Comparison of ENCODE assay signal across 9 cellular contexts in the genomic region with DNA sequence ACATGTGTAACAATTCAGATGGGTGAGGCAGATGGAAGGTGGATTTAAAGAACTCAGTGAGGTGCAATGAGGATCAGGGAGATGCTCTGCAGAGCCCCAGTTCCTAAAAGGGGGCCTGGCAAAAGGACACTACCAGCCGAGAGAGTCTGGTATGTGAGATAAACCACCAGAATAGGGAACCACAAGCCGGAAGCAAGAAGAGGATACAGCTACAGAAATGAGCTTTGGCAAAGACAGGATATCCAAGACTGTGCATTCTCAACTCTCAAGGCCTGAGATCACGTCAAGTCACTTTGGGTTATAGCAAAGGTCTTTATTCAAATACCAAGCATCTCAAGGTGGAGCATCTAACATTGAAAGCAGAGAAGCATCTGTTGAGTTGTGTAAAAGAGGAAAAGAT.
DNase-seq lines count a peak whose midpoint lies in the region; ATAC-seq and TF ChIP-seq lines count a peak whose summit lies in the region.
"Had no signal": no experiment of that assay in that cellular context is flagged by ENCODE, and none has a peak within 500 bp of the region (broad histone marks: within the 10 kb centered on the region; RNA-seq: fewer than 3 reads in every experiment).

No MANE protein-coding gene starts in this region.

- TF ChIP-seq CTCF in breast epithelium (IDR thresholded peaks at IDR 0.05): no peak
- TF ChIP-seq CTCF in colonic mucosa (IDR thresholded peaks at IDR 0.05): no peak

- H3K36me3 ChIP-seq in naive thymus-derived CD4-positive, alpha-beta T cell (ENCODE audit: control insufficient read depth in 2 of 3, insufficient read depth in 3 of 3, low read length in 3 of 3): no peaks in the 10 kb centered on the region
- H3K36me3 ChIP-seq in breast epithelium (no peaks in the 10 kb centered on the region), colonic mucosa (no peaks in the 10 kb centered on the region)
- H3K36me3 ChIP-seq: neural progenitor cell had no signal

- DNase-seq in Kasumi-1 (lab: John Stamatoyannopoulos, UW) (peak; percentile 97 to 99), NCI-H226 (no peak), breast epithelium (ENCODE audit: low spot score in 2 of 2) (no peak), glomerular visceral epithelial cell (ENCODE audit: extremely low spot score) (no peak), colonic mucosa (no peak)
- DNase-seq in naive thymus-derived CD4-positive, alpha-beta T cell: peak in 3 of 9 donors; percentile 9 to 25 (median 10)

- no peaks in the 10 kb centered on the region for H3K27me3 ChIP-seq in naive thymus-derived CD4-positive, alpha-beta T cell (ENCODE audit: control insufficient read depth in 2 of 2, insufficient read depth in 2 of 2, low read length in 2 of 2)
- no peaks in the 10 kb centered on the region for H3K27me3 ChIP-seq in breast epithelium
- H3K27me3 ChIP-seq in colonic mucosa: no peaks in the 10 kb centered on the region
- H3K27me3 ChIP-seq: neural progenitor cell had no signal

- no peak overlapping the region for H3K27ac ChIP-seq in naive thymus-derived CD4-positive, alpha-beta T cell (ENCODE audit: low read depth, low read length)
- H3K27ac ChIP-seq in breast epithelium (no peak overlapping the region), colonic mucosa (no peak overlapping the region)
- H3K27ac ChIP-seq: neural progenitor cell had no signal

- peaks cover 0 to 9% (median 0%) of the 10 kb centered on the region in 11 donors for H3K9me3 Mint-ChIP-seq in naive thymus-derived CD4-positive, alpha-beta T cell
- H3K9me3 Mint-ChIP-seq: neural progenitor cell had no signal

- peaks cover 29 to 82% (median 69%) of the 10 kb centered on the region in 7 donors for H3K4me1 Mint-ChIP-seq in naive thymus-derived CD4-positive, alpha-beta T cell
- H3K4me1 Mint-ChIP-seq: neural progenitor cell had no signal

- H3K9me3 ChIP-seq in naive thymus-derived CD4-positive, alpha-beta T cell (ENCODE audit: control insufficient read depth in 2 of 3, low read length in 3 of 3): no peaks in the 10 kb centered on the region
- H3K9me3 ChIP-seq in breast epithelium (no peaks in the 10 kb centered on the region), colonic mucosa (no peaks in the 10 kb centered on the region)

- POLR2A ChIA-PET in naive thymus-derived CD4-positive, alpha-beta T cell (lab: Charles Lee): interaction anchor here (0.6 kb wide), 1 partner anchor 16 kb away, joined by 4 read pairs; no protein-coding TSS in a partner anchor

- peaks cover 3 to 6% of the 10 kb centered on the region in 2 donors for H3K4me1 ChIP-seq in naive thymus-derived CD4-positive, alpha-beta T cell (ENCODE audit: control insufficient read depth in 2 of 2, insufficient read depth in 2 of 2, low read length in 2 of 2)
- H3K4me1 ChIP-seq in breast epithelium (no peaks in the 10 kb centered on the region), colonic mucosa (no peaks in the 10 kb centered on the region)
- H3K4me1 ChIP-seq: neural progenitor cell had no signal

- no peaks in the 10 kb centered on the region for H3K27me3 Mint-ChIP-seq in naive thymus-derived CD4-positive, alpha-beta T cell

- intact Hi-C loops in naive thymus-derived CD4-positive, alpha-beta T cell (cut with micrococcal nuclease): loop anchor here in 1 of 2 donors (1.0 kb wide), 1 partner anchor 8 kb away; no protein-coding TSS in a partner anchor
- intact Hi-C loops in breast epithelium (cut with DNase I; ENCODE audit: low total_unique reads) (no loop called here), colonic mucosa (cut with DNase I) (no loop called here)

- no peak overlapping the region for H3K4me3 ChIP-seq in naive thymus-derived CD4-positive, alpha-beta T cell (ENCODE audit: low read length)
- H3K4me3 ChIP-seq in breast epithelium: no peak overlapping the region
- no peak overlapping the region for H3K4me3 ChIP-seq in colonic mucosa
- H3K4me3 ChIP-seq: neural progenitor cell had no signal

- TF ChIP-seq POLR2A in breast epithelium (IDR thresholded peaks at IDR 0.05): no peak

- peak overlapping the region in 1 of 10 donors; percentile 1 for H3K4me3 Mint-ChIP-seq in naive thymus-derived CD4-positive, alpha-beta T cell
- H3K4me3 Mint-ChIP-seq: neural progenitor cell had no signal

- H3K36me3 Mint-ChIP-seq in naive thymus-derived CD4-positive, alpha-beta T cell: peaks cover 0 to 27% (median 12%) of the 10 kb centered on the region in 5 donors
- H3K36me3 Mint-ChIP-seq: neural progenitor cell had no signal

- CTCF ChIA-PET in naive thymus-derived CD4-positive, alpha-beta T cell (lab: Charles Lee): no interaction called here

- ATAC-seq in GM19043 (IDR thresholded peaks at IDR 0.05; ENCODE audit: low read depth, unreplicated experiment) (peak; percentile 97), HG02678 (IDR thresholded peaks at IDR 0.05; ENCODE audit: unreplicated experiment) (peak; percentile 92)
- peak; percentile 75 for ATAC-seq in naive thymus-derived CD4-positive, alpha-beta T cell

- peak overlapping the region in 5 of 9 donors; percentile 4 to 80 (median 29) for H3K27ac Mint-ChIP-seq in naive thymus-derived CD4-positive, alpha-beta T cell
- H3K27ac Mint-ChIP-seq: neural progenitor cell had no signal

- no peak overlapping the region for H3K9ac ChIP-seq in colonic mucosa (ENCODE audit: low read depth in 2 of 2, low read length in 2 of 2)
- H3K9ac ChIP-seq: neural progenitor cell had no signal

Comparison
In these comparisons a context has a peak if more than half of its experiments do, and no peak if none do; other contexts are left out.
1. DNase-seq: peak in Kasumi-1 (2 of 2); none in NCI-H226 (single experiment), breast epithelium (0 of 2), glomerular visceral epithelial cell (single experiment) and colonic mucosa (single experiment).
2. Peak in every context shown above with its lines, with median percentiles within 50 percentile points of each other: ATAC-seq.